Comparison of ENCODE assay signal across 19 cellular contexts in the genomic region with DNA sequence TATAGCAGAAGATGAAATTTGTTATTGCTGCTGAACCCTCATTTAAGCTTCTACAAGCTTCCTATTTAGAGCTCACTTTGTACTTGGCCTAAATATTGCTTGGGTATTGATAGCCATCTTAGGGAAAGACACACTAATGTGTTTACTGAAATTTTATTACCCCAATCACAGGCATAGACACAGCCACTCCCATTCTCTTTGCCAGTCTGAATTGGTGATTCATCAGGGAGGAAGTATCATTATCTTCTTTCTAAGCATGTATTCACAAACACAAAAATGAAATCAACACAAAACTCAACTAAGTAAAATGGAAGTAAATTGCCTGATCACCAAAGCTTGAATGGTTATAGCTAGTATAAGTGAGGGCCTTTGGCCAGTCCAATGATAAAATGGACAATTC.
A peak's percentile ranks its signal among the peaks of the same experiment; 100 is the strongest.
DNase-seq lines count a peak whose midpoint lies in the region; ATAC-seq and TF ChIP-seq lines count a peak whose summit lies in the region.
"Had no signal": no experiment of that assay in that cellular context is flagged by ENCODE, and none has a peak within 500 bp of the region (broad histone marks: within the 10 kb centered on the region; RNA-seq: fewer than 3 reads in every experiment).

No MANE protein-coding gene starts in this region.

- BruUV-seq in mammary epithelial cell (replicated peaks; lab: Mats Ljungman, UMichigan) = no TSS peak

- TF ChIP-seq POLR2A in sigmoid colon (IDR thresholded peaks at IDR 0.05) = no peak
- TF ChIP-seq POLR2A in GM18505 (IDR thresholded peaks at IDR 0.05; ENCODE audit: borderline replicate concordance, extremely low read depth, insufficient read depth, insufficient read length) = no peak

- intact Hi-C loops in mammary epithelial cell (cut with micrococcal nuclease) (no loop called here), sigmoid colon (cut with DNase I) (no loop called here)

- no peaks in the 10 kb centered on the region for H3F3A ChIP-seq in smooth muscle cell (ENCODE audit: low read depth)

- CTCF ChIA-PET in mammary epithelial cell (lab: Charles Lee; ENCODE audit: low non-redundant PET) = no interaction called here

- no peaks in the 10 kb centered on the region for H3K9me3 ChIP-seq in mammary epithelial cell (replicated peaks; ENCODE audit: insufficient read depth, low read length)
- H3K9me3 ChIP-seq in smooth muscle cell (replicated peaks; ENCODE audit: low read depth) = no peaks in the 10 kb centered on the region
- H3K9me3 ChIP-seq in sigmoid colon = no peaks in the 10 kb centered on the region
- H3K9me3 ChIP-seq: SK-N-SH had no signal

- DNase-seq in NCI-H526 treated with DMSO at 0.1 percent for 48 hours (lab: John Stamatoyannopoulos, UW) (peak; percentile 8), NCI-H526 (lab: John Stamatoyannopoulos, UW) (no peak), NCI-H748 treated with DMSO at 0.1 percent for 48 hours (lab: John Stamatoyannopoulos, UW) (peak; percentile 64), mammary epithelial cell (peak; percentile 11), smooth muscle cell (lab: John Stamatoyannopoulos, UW; ENCODE audit: unreplicated experiment) (no peak), sigmoid colon (no peak)
- DNase-seq: Calu3; CD8-positive, alpha-beta memory T cell; DND-41; Karpas-422; NCI-H1694 treated with DMSO at 0.1 percent for 48 hours; NCI-H2081 treated with DMSO at 0.1 percent for 48 hours; NCI-H510A; RPMI8226; SIG-M5; SK-N-SH had no signal

- ATAC-seq in GM18505 (IDR thresholded peaks at IDR 0.05; ENCODE audit: unreplicated experiment) = no peak
- ATAC-seq in GM21737 (IDR thresholded peaks at IDR 0.05; ENCODE audit: unreplicated experiment) = no peak

- no peak overlapping the region for H3K27ac ChIP-seq in mammary epithelial cell (ENCODE audit: insufficient read depth, low read depth, low read length)
- H3K27ac ChIP-seq in smooth muscle cell (ENCODE audit: low read depth) = no peak overlapping the region
- no peak overlapping the region for H3K27ac ChIP-seq in sigmoid colon
- H3K27ac ChIP-seq: C4-2B had no signal

- H3K4me1 ChIP-seq in mammary epithelial cell (ENCODE audit: insufficient read depth, low read length) = no peaks in the 10 kb centered on the region
- H3K4me1 ChIP-seq in smooth muscle cell (ENCODE audit: low read depth) = no peaks in the 10 kb centered on the region
- H3K4me1 ChIP-seq in sigmoid colon = no peaks in the 10 kb centered on the region

- TF ChIP-seq EP300 in sigmoid colon (IDR thresholded peaks at IDR 0.05) = no peak

- H3K4me3 ChIP-seq in mammary epithelial cell (replicated peaks in 1 of 3; ENCODE audit: insufficient read depth in 1 of 3, low read depth in 2 of 3, low read length in 3 of 3) (no peak overlapping the region), smooth muscle cell (no peak overlapping the region), sigmoid colon (no peak overlapping the region)

- no peaks in the 10 kb centered on the region for H3K79me2 ChIP-seq in mammary epithelial cell (ENCODE audit: insufficient read depth, low read length)
- H3K79me2 ChIP-seq in smooth muscle cell (ENCODE audit: low read depth) = no peaks in the 10 kb centered on the region

- H4K20me1 ChIP-seq in mammary epithelial cell (ENCODE audit: insufficient read depth, low read length) (no peaks in the 10 kb centered on the region), smooth muscle cell (ENCODE audit: low read depth) (no peaks in the 10 kb centered on the region)

- peaks cover 2% of the 10 kb centered on the region for H3K27me3 ChIP-seq in mammary epithelial cell (ENCODE audit: insufficient read depth, low read length)
- H3K27me3 ChIP-seq in smooth muscle cell (ENCODE audit: low read depth) = no peaks in the 10 kb centered on the region
- H3K27me3 ChIP-seq in sigmoid colon = no peaks in the 10 kb centered on the region

- no peak overlapping the region for H2AFZ ChIP-seq in mammary epithelial cell (ENCODE audit: low read depth, low read length)
- H2AFZ ChIP-seq in smooth muscle cell (ENCODE audit: low read depth) = peak overlapping the region; percentile 27

- H3K4me2 ChIP-seq in mammary epithelial cell (ENCODE audit: insufficient read depth, low read depth, low read length) (no peak overlapping the region), smooth muscle cell (no peak overlapping the region)
- H3K4me2 ChIP-seq: SK-N-SH had no signal

- in situ Hi-C loops in mammary epithelial cell (cut with MboI; ENCODE audit: low sequenced_read_pairs in 2 of 2) = no loop called here

- TF ChIP-seq CTCF in mammary epithelial cell (conservative IDR thresholded peaks at IDR 0.05 in 1 of 2, IDR thresholded peaks at IDR 0.05 in 1 of 2; ENCODE audit: extremely low read depth in 1 of 2, insufficient read depth in 1 of 2, low read depth in 1 of 2, low read length in 2 of 2) = no peak
- TF ChIP-seq CTCF in smooth muscle cell (IDR thresholded peaks at IDR 0.05; ENCODE audit: borderline replicate concordance, insufficient read depth, poor library complexity, severe bottlenecking) = no peak
- TF ChIP-seq CTCF in sigmoid colon (IDR thresholded peaks at IDR 0.05) = no peak

- dilution Hi-C loops in mammary epithelial cell (cut with HindIII; ENCODE audit: low sequenced_read_pairs) = no loop called here

- H3K9ac ChIP-seq in mammary epithelial cell (ENCODE audit: insufficient read depth, low read length) (no peak overlapping the region), smooth muscle cell (ENCODE audit: low read depth) (no peak overlapping the region)
- H3K9ac ChIP-seq: SK-N-SH had no signal

- H3K36me3 ChIP-seq in mammary epithelial cell (ENCODE audit: insufficient read depth, low read length) (no peaks in the 10 kb centered on the region), smooth muscle cell (ENCODE audit: low read depth) (no peaks in the 10 kb centered on the region), sigmoid colon (no peaks in the 10 kb centered on the region)

Comparison
In these comparisons a context has a peak if more than half of its experiments do, and no peak if none do; other contexts are left out.
1. DNase-seq: peak in NCI-H526 treated with DMSO at 0.1 percent for 48 hours (single experiment), NCI-H748 treated with DMSO at 0.1 percent for 48 hours (single experiment) and mammary epithelial cell (single experiment); none in NCI-H526 (0 of 2), smooth muscle cell (single experiment) and sigmoid colon (single experiment).